ENCODE assay signal across 24 cellular contexts in genomic region chrX:125786306-125786705, GRCh38.
"Had no signal": no experiment of that assay in that cellular context is flagged by ENCODE, and none has a peak within 500 bp of the region (broad histone marks: within the 10 kb centered on the region; RNA-seq: fewer than 3 reads in every experiment).

No MANE protein-coding gene starts in this region.

- H3K9me3 ChIP-seq: ascending aorta, Peyer's patch, SJCRH30, SK-N-SH had no signal

- H3K27ac ChIP-seq: ascending aorta, brain microvascular endothelial cell, cardiac muscle cell, Peyer's patch, RWPE1, SJCRH30, WERI-Rb-1 had no signal

- ATAC-seq: activated CD4-positive, CD25-positive, alpha-beta regulatory T cell treated with anti-CD3 and anti-CD28 coated beads, Interleukin-2, amount 50 U/mL, for 24 hours; activated CD8-positive, alpha-beta T cell treated with anti-CD3 and anti-CD28 coated beads for 36 hours had no signal

- DNase-seq: activated CD4-positive, alpha-beta T cell treated with anti-CD3 and anti-CD28 coated beads for 4 hours; activated CD8-positive, alpha-beta memory T cell treated with anti-CD3 and anti-CD28 coated beads, Interleukin-2, amount 50 U/mL, for 48 hours; activated CD8-positive, alpha-beta T cell treated with anti-CD3 and anti-CD28 coated beads for 36 hours; activated T-cell treated with anti-CD3 and anti-CD28 coated beads, Interleukin-2, amount 50 U/mL, for 1 hour; brain microvascular endothelial cell; KG1; NCI-H1092; NCI-H1417; NCI-H1694; NCI-H2029; NCI-H510A treated with DMSO at 0.1 percent for 48 hours; NCI-H69; NK-92 treated with Interleukin-12 subunit alpha and Interleukin-12 subunit beta, amount 100 ng/mL, for 24 hours; OCI-M1; Peyer's patch; Right ventricle myocardium superior; SJCRH30; SK-N-SH; T-helper 1 cell; WERI-Rb-1 had no signal

- H3K4me2 ChIP-seq: SK-N-SH had no signal

- H3K4me1 ChIP-seq: ascending aorta, Peyer's patch, SJCRH30 had no signal

- H3K36me3 ChIP-seq: ascending aorta, brain microvascular endothelial cell, cardiac muscle cell, Peyer's patch, SJCRH30, WERI-Rb-1 had no signal

- H3K9ac ChIP-seq: SK-N-SH had no signal

- H3K4me3 ChIP-seq: ascending aorta, cardiac muscle cell, Peyer's patch, SJCRH30 had no signal

- H3K27me3 ChIP-seq: ascending aorta, brain microvascular endothelial cell, cardiac muscle cell, Peyer's patch, SJCRH30 had no signal
